ENCODE assay signal across 10 cellular contexts in genomic region chr17:44352922-44353655, GRCh38. TPM values are rescaled to one million over a fixed set of nuclear protein-coding genes. Genes with fewer than 3 reads are reported as not detected.
A peak's percentile ranks its signal among the peaks of the same experiment; 100 is the strongest.
DNase-seq lines count a peak whose midpoint lies in the region; ATAC-seq, FAIRE-seq and TF ChIP-seq lines count a peak whose summit lies in the region.
"Had no signal": no experiment of that assay in that cellular context is flagged by ENCODE, and none has a peak within 500 bp of the region (broad histone marks: within the 10 kb centered on the region; RNA-seq: fewer than 3 reads in every experiment).

No MANE protein-coding gene starts in this region.

- peaks cover 7% of the 10 kb centered on the region for H3K4me1 Mint-ChIP-seq in GM23338
- peaks cover 0 to 8% of the 10 kb centered on the region in 2 donors for H3K4me1 Mint-ChIP-seq in natural killer cell

- H3K27me3 ChIP-seq in GM23338 (ENCODE audit: insufficient read depth) (peaks cover 8% of the 10 kb centered on the region; the same call in 1 of the 2 replicates), colonic mucosa (no peaks in the 10 kb centered on the region)
- H3K27me3 ChIP-seq: MG63 had no signal

- peaks cover 2% of the 10 kb centered on the region; the same call in 1 of the 3 replicates for H3K9me3 Mint-ChIP-seq in GM23338
- no peaks in the 10 kb centered on the region for H3K9me3 Mint-ChIP-seq in natural killer cell

- H4K20me1 ChIP-seq in GM23338 (replicated peaks; ENCODE audit: insufficient read depth): peaks cover 3% of the 10 kb centered on the region; the same call in 1 of the 2 replicates

- TF ChIP-seq EP300 in A549 (IDR thresholded peaks at IDR 0.05): no peak

- intact Hi-C loops in colonic mucosa (cut with DNase I): no loop called here
- intact Hi-C loops in natural killer cell (cut with micrococcal nuclease): no loop called here

- no peaks in the 10 kb centered on the region for H3K9me2 ChIP-seq in GM23338 (ENCODE audit: insufficient read depth)

- H3F3A ChIP-seq in GM23338 (replicated peaks; ENCODE audit: low read depth): peaks cover 10% of the 10 kb centered on the region; the same call in 1 of the 2 replicates

- no peak for DNase-seq in A549 (ENCODE audit: low read depth in 1 of 2, low spot score in 1 of 2)
- DNase-seq in GM23338 (ENCODE audit: low spot score): no peak
- DNase-seq in colonic mucosa: no peak
- DNase-seq in natural killer cell: no peak
- DNase-seq in C1 segment of cervical spinal cord (lab: John Stamatoyannopoulos, UW): no peak
- no peak for DNase-seq in GM19240 (ENCODE audit: insufficient read length, low spot score)
- DNase-seq: dermis blood vessel endothelial cell had no signal

- H3K4me3 ChIP-seq in A549: peak overlapping the region; percentile 42
- H3K4me3 ChIP-seq in GM23338: peak overlapping the region; percentile 60
- peak overlapping the region; percentile 35 for H3K4me3 ChIP-seq in colonic mucosa

- WGBS in A549 (ENCODE audit: missing lambda C conversion rate): 78% methylated on average over 15 of the region's 19 CpGs

- H3K4me1 ChIP-seq in A549 (no peaks in the 10 kb centered on the region), GM23338 (ENCODE audit: insufficient read depth) (peaks cover 4% of the 10 kb centered on the region; the same call in 1 of the 2 replicates), colonic mucosa (no peaks in the 10 kb centered on the region)

- TF ChIP-seq POLR2A in A549 (IDR thresholded peaks at IDR 0.05; ENCODE audit: low read length): no peak

- POLR2A ChIA-PET in A549 (lab: Yijun Ruan, JAX): interaction anchor here (2.3 kb wide), 1 partner anchor 8 kb away, joined by 7 read pairs; the partner anchor contains the start of gene GRN

- peak overlapping the region; percentile 90 for H3K4me2 ChIP-seq in A549
- peak overlapping the region; percentile 89 for H3K4me2 ChIP-seq in GM23338

- peaks cover 23% of the 10 kb centered on the region for H3K27me3 Mint-ChIP-seq in GM23338 (ENCODE audit: insufficient read depth, low read depth, poor library complexity)
- H3K27me3 Mint-ChIP-seq in natural killer cell (ENCODE audit: low read depth in 2 of 2): no peaks in the 10 kb centered on the region

- H3K9ac ChIP-seq in colonic mucosa (ENCODE audit: low read depth in 2 of 2, low read length in 2 of 2): no peak overlapping the region

- TF ChIP-seq RAD21 in A549 (conservative IDR thresholded peaks at IDR 0.05 in 1 of 2, IDR thresholded peaks at IDR 0.05 in 1 of 2): no peak

- FAIRE-seq in A549 (lab: Jason Lieb, UNC): no peak

- no peak overlapping the region for H2AFZ ChIP-seq in GM23338

- H3K27ac Mint-ChIP-seq in GM23338: no peak overlapping the region
- H3K27ac Mint-ChIP-seq in natural killer cell: no peak overlapping the region

- TF ChIP-seq CTCF in A549 (IDR thresholded peaks at IDR 0.05) (no peak), GM23338 (conservative IDR thresholded peaks at IDR 0.05; ENCODE audit: low read depth in 2 of 2) (no peak), colonic mucosa (IDR thresholded peaks at IDR 0.05) (no peak), natural killer cell (IDR thresholded peaks at IDR 0.05) (no peak)

- H3K9me3 ChIP-seq in A549 (no peaks in the 10 kb centered on the region), colonic mucosa (no peaks in the 10 kb centered on the region)
- H3K9me3 ChIP-seq: MG63 had no signal

- no peaks in the 10 kb centered on the region for H3K79me2 ChIP-seq in GM23338 (replicated peaks; ENCODE audit: insufficient read depth)

- H3K36me3 ChIP-seq in GM23338 (ENCODE audit: insufficient read depth): no peaks in the 10 kb centered on the region
- peaks cover 5% of the 10 kb centered on the region for H3K36me3 ChIP-seq in colonic mucosa

- H3K27ac ChIP-seq in A549: peak overlapping the region in 1 of 2 experiments; percentile 75; a peak in 3 of 6 replicates
- H3K27ac ChIP-seq in GM23338 (ENCODE audit: low read depth): no peak overlapping the region
- H3K27ac ChIP-seq in colonic mucosa: no peak overlapping the region

- H3K36me3 Mint-ChIP-seq in GM23338 (ENCODE audit: low read depth) (peaks cover 8% of the 10 kb centered on the region), natural killer cell (no peaks in the 10 kb centered on the region)

- peak overlapping the region; percentile 67 for H3K4me3 Mint-ChIP-seq in GM23338
- H3K4me3 Mint-ChIP-seq in natural killer cell: peak overlapping the region; percentile 84

- CTCF ChIA-PET in A549 (lab: Yijun Ruan, JAX): interaction anchor here (0.6 to 17.9 kb wide), 16 partner anchors 9 to 482 kb away, joined by 3 to 327 read pairs (median 3); partner anchors contain the start of gene FAM171A2

- ATAC-seq in A549 (no peak), GM23338 (no peak), natural killer cell (no peak), HG03095 (IDR thresholded peaks at IDR 0.05; ENCODE audit: unreplicated experiment) (no peak), HG03045 (IDR thresholded peaks at IDR 0.05; ENCODE audit: unreplicated experiment) (no peak)

TF ChIP-seq in A549, 52 proteins besides CTCF, POLR2A, EP300 and RAD21 (continues in another document):
- no peak for TF ChIP-seq E2F6 (IDR thresholded peaks at IDR 0.05; ENCODE audit: borderline replicate concordance, low read depth)
- TF ChIP-seq BHLHE40 (IDR thresholded peaks at IDR 0.05; ENCODE audit: low read depth, low read length): no peak

TF ChIP-seq in GM23338, 12 proteins besides CTCF, POLR2A, EP300 and RAD21 (continues in another document):
- TF ChIP-seq STAT1 (IDR thresholded peaks at IDR 0.05; ENCODE audit: unreplicated experiment) (no peak), CREB1 (CRISPR knock-in tag; IDR thresholded peaks at IDR 0.05; ENCODE audit: low read depth) (no peak), EZH2phosphoT487 (IDR thresholded peaks at IDR 0.05; ENCODE audit: unreplicated experiment) (no peak), EZH2 (IDR thresholded peaks at IDR 0.05; ENCODE audit: low read depth, unreplicated experiment) (no peak)

RNA-seq across cellular contexts. Expression of gene GRN, which starts 8.0 kb away (rescaled TPM):
- polyA plus RNA-seq in A549 (2011; rRNA removed) (111 and 147 TPM in 2 replicates), A549 (2017; fragmentation: RNase III; extraction: RNeasy Plus Mini Kit Qiagen cat#74134 plus additional on column Dnase treatment) (146 to 198 TPM (median 197 TPM) in 3 replicates), GM23338 (2016; fragmentation: Nextera tagmentation; extraction: Ambion mirVana) (101 and 122 TPM in 2 replicates)
- 216 and 242 TPM in 2 replicates for polyA plus RNA-seq in A549 (2012; cell fraction: cytosol; rRNA removed)
- 645 and 899 TPM in 2 replicates for polyA plus RNA-seq in A549 (2012; cell fraction: nucleus; rRNA removed)
- polyA minus RNA-seq in A549 (2011; rRNA and poly(A)+ RNA removed): 81.3 and 100 TPM in 2 replicates
- total RNA-seq in GM23338 (2014; rRNA removed; shearing (Covaris generic)): 193 and 216 TPM in 2 replicates
- total RNA-seq in colonic mucosa (100 to 1,000 TPM; 343 to 466 TPM), natural killer cell (10 to 100 TPM; 42.4 to 69.8 (median 55.6) TPM)

RNA-seq across cellular contexts. Expression of gene FAM171A2, which starts 10.6 kb away (rescaled TPM):
- polyA plus RNA-seq in A549 (2011; rRNA removed): 1.8 and 2.7 TPM in 2 replicates
- 3.2 and 6.0 TPM in 2 replicates for polyA plus RNA-seq in A549 (2012; cell fraction: cytosol; rRNA removed)
- 7.2 and 9.5 TPM in 2 replicates for polyA plus RNA-seq in A549 (2012; cell fraction: nucleus; rRNA removed)
- polyA plus RNA-seq in A549 (2017; fragmentation: RNase III; extraction: RNeasy Plus Mini Kit Qiagen cat#74134 plus additional on column Dnase treatment): 3.0 to 4.2 TPM (median 3.9 TPM) in 3 replicates
- polyA minus RNA-seq in A549 (2011; rRNA and poly(A)+ RNA removed): 1.6 and 3.5 TPM in 2 replicates
- 26.6 and 35.4 TPM in 2 replicates for total RNA-seq in GM23338 (2014; rRNA removed; shearing (Covaris generic))
- 3.9 and 4.1 TPM in 2 replicates for polyA plus RNA-seq in GM23338 (2016; fragmentation: Nextera tagmentation; extraction: Ambion mirVana)
- total RNA-seq in colonic mucosa: under 1 TPM; 0.64 to 0.72 TPM
- under 1 TPM; 0.20 to 0.43 (median 0.24) TPM for total RNA-seq in natural killer cell

RNA-seq across cellular contexts. Expression of gene SLC25A39, which starts 28.5 kb away (rescaled TPM):
- polyA plus RNA-seq in A549 (2011; rRNA removed) (80.9 and 90.1 TPM in 2 replicates), A549 (2017; fragmentation: RNase III; extraction: RNeasy Plus Mini Kit Qiagen cat#74134 plus additional on column Dnase treatment) (147 to 154 TPM (median 150 TPM) in 3 replicates), GM23338 (2016; fragmentation: Nextera tagmentation; extraction: Ambion mirVana) (202 and 215 TPM in 2 replicates)
- 288 and 335 TPM in 2 replicates for polyA plus RNA-seq in A549 (2012; cell fraction: cytosol; rRNA removed)
- 507 and 616 TPM in 2 replicates for polyA plus RNA-seq in A549 (2012; cell fraction: nucleus; rRNA removed)
- polyA minus RNA-seq in A549 (2011; rRNA and poly(A)+ RNA removed): 62.5 and 70.8 TPM in 2 replicates
- 157 and 184 TPM in 2 replicates for total RNA-seq in GM23338 (2014; rRNA removed; shearing (Covaris generic))
- total RNA-seq in colonic mucosa (100 to 1,000 TPM; 115 to 267 TPM), natural killer cell (100 to 1,000 TPM in 1 of 3 donors, 10 to 100 TPM in 2; 82.4 to 105 (median 97.9) TPM)

RNA-seq across cellular contexts. Expression of gene ITGA2B, which starts 36.4 kb away (rescaled TPM):
- polyA plus RNA-seq in A549 (2011; rRNA removed): 1.3 TPM in 2 replicates
- polyA plus RNA-seq in A549 (2012; cell fraction: cytosol; rRNA removed): 2.0 and 2.9 TPM in 2 replicates
- 15.6 and 18.3 TPM in 2 replicates for polyA plus RNA-seq in A549 (2012; cell fraction: nucleus; rRNA removed)
- polyA plus RNA-seq in A549 (2017; fragmentation: RNase III; extraction: RNeasy Plus Mini Kit Qiagen cat#74134 plus additional on column Dnase treatment): 2.2 to 4.4 TPM (median 4.1 TPM) in 3 replicates
- polyA minus RNA-seq in A549 (2011; rRNA and poly(A)+ RNA removed): 1.7 and 2.2 TPM in 2 replicates
- total RNA-seq in GM23338 (2014; rRNA removed; shearing (Covaris generic)): 9.6 and 13.3 TPM in 2 replicates
- polyA plus RNA-seq in GM23338 (2016; fragmentation: Nextera tagmentation; extraction: Ambion mirVana): 7.8 and 13.9 TPM in 2 replicates
- total RNA-seq in colonic mucosa: under 1 TPM; 0.37 to 0.69 TPM
- total RNA-seq in natural killer cell: 10 to 100 TPM in 2 of 3 donors, 1 to 10 TPM in 1; 8.8 to 32.9 (median 32.6) TPM

RNA-seq across cellular contexts. Expression of gene RUNDC3A, which starts 44.7 kb away (rescaled TPM):
- polyA plus RNA-seq in A549 (2011; rRNA removed) (0.45 and 0.57 TPM in 2 replicates), A549 (2017; fragmentation: RNase III; extraction: RNeasy Plus Mini Kit Qiagen cat#74134 plus additional on column Dnase treatment) (0.21 to 0.48 TPM (median 0.22 TPM) in 3 replicates), GM23338 (2016; fragmentation: Nextera tagmentation; extraction: Ambion mirVana) (3.7 and 6.3 TPM in 2 replicates)
- 0.52 and 0.62 TPM in 2 replicates for polyA plus RNA-seq in A549 (2012; cell fraction: cytosol; rRNA removed)
- 1.4 and 1.8 TPM in 2 replicates for polyA plus RNA-seq in A549 (2012; cell fraction: nucleus; rRNA removed)
- polyA minus RNA-seq in A549 (2011; rRNA and poly(A)+ RNA removed): 0.33 and 0.54 TPM in 2 replicates
- 4.0 and 5.5 TPM in 2 replicates for total RNA-seq in GM23338 (2014; rRNA removed; shearing (Covaris generic))
- total RNA-seq in colonic mucosa (1 to 10 TPM in 1 of 2 donors, under 1 TPM in 1; 0.52 to 1.4 TPM), natural killer cell (under 1 TPM in 2 of 3 donors, not detected in 1; 0.31 to 0.48 TPM)

Comparison
In these comparisons a context has a peak if more than half of its experiments do, and no peak if none do; other contexts are left out.
1. RNA of gene FAM171A2, which starts 10.6 kb away (total RNA-seq): 26.6 to 35.4 TPM in GM23338; 0.64 to 0.72 TPM in colonic mucosa and 0.20 to 0.43 TPM in natural killer cell; every median in the first group is over 10 times any median in the second.
2. Peak in every context shown above with its lines, with median percentiles within 50 percentile points of each other: H3K4me3 ChIP-seq.